In the genomic region with DNA sequence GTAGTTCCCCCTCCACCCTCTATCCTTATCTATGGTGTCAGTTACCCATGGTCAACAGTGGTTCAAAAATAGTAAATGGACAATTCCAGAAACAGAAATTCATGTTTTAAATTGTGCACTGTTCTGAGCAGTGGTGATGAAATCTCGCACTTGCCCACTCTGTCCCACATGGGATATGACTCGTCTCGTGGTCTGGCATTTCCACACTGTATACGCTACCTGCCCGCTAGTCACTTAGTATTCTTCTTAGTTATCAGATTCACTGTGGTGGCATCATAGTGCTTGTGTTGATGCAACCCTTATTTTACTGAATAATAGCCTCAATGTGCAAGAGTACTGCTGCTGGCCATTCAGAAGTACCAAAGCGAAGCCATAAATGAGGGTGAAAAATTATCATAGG, we compare ENCODE assay signal across 21 cellular contexts.
DNase-seq lines count a peak whose midpoint lies in the region; ATAC-seq and TF ChIP-seq lines count a peak whose summit lies in the region.
"Had no signal": no experiment of that assay in that cellular context is flagged by ENCODE, and none has a peak within 500 bp of the region (broad histone marks: within the 10 kb centered on the region; RNA-seq: fewer than 3 reads in every experiment).

No MANE protein-coding gene starts in this region.

- H3K27ac Mint-ChIP-seq in activated naive CD4-positive, alpha-beta T cell treated with anti-CD3 and anti-CD28 coated beads, Interleukin-2, amount 50 U/mL, for 72 hours: no peak overlapping the region
- H3K27ac Mint-ChIP-seq: naive thymus-derived CD4-positive, alpha-beta T cell; stimulated activated naive CD8-positive, alpha-beta T cell treated with anti-CD3 and anti-CD28 coated beads, Interleukin-15, Interleukin-2, amounts not matched to agents 100 ng/mL and 50 ng/mL, for 24 hours; T-helper 17 cell had no signal

- TF ChIP-seq CTCF in astrocyte of the spinal cord (IDR thresholded peaks at IDR 0.05; ENCODE audit: low read depth, low read length): no peak

- H3K9me3 Mint-ChIP-seq in activated naive CD4-positive, alpha-beta T cell treated with anti-CD3 and anti-CD28 coated beads, Interleukin-2, amount 50 U/mL, for 72 hours: no peaks in the 10 kb centered on the region

- ATAC-seq in activated naive CD4-positive, alpha-beta T cell treated with anti-CD3 and anti-CD28 coated beads, Interleukin-2, amount 50 U/mL, for 72 hours: peak; percentile 57 to 65
- ATAC-seq in GM19463 (IDR thresholded peaks at IDR 0.05; ENCODE audit: unreplicated experiment): no peak
- ATAC-seq in HG03108 (IDR thresholded peaks at IDR 0.05; ENCODE audit: unreplicated experiment): no peak
- ATAC-seq: GM12878; naive thymus-derived CD4-positive, alpha-beta T cell; T-helper 17 cell had no signal

- no peaks in the 10 kb centered on the region for H3K36me3 ChIP-seq in MG63

- in situ Hi-C loops in astrocyte of the spinal cord (cut with HindIII; ENCODE audit: low sequenced_read_pairs): no loop called here

- H3K36me3 Mint-ChIP-seq in activated naive CD4-positive, alpha-beta T cell treated with anti-CD3 and anti-CD28 coated beads, Interleukin-2, amount 50 U/mL, for 72 hours: no peaks in the 10 kb centered on the region
- H3K36me3 Mint-ChIP-seq: naive thymus-derived CD4-positive, alpha-beta T cell had no signal

- DNase-seq in activated naive CD4-positive, alpha-beta T cell treated with anti-CD3 and anti-CD28 coated beads, Interleukin-2, amount 50 U/mL, for 72 hours (ENCODE audit: low spot score in 2 of 2): no peak
- no peak for DNase-seq in activated naive CD4-positive, alpha-beta T cell (lab: John Stamatoyannopoulos, UW)
- DNase-seq in MG63 (peak; percentile 4), astrocyte of the spinal cord (ENCODE audit: low read depth, low spot score) (peak; percentile 45), NCI-H1436 treated with DMSO at 0.1 percent for 48 hours (lab: John Stamatoyannopoulos, UW) (no peak)
- peak; percentile 30 for DNase-seq in stimulated activated CD8-positive, alpha-beta memory T cell treated with anti-CD3 and anti-CD28 coated beads, Interleukin-4, amount 100 ng/mL, for 48 hours
- DNase-seq: effector memory CD4-positive, alpha-beta T cell; glutamatergic neuron; GOT3; KBM-7; naive thymus-derived CD4-positive, alpha-beta T cell; NCI-H1092 treated with DMSO at 0.1 percent for 48 hours; NCI-H2081 treated with DMSO at 0.1 percent for 48 hours; NCI-H510A; posterior cingulate gyrus; T-helper 17 cell; trophoblast cell had no signal

- H3K27me3 ChIP-seq in MG63: no peaks in the 10 kb centered on the region

- H3K4me3 ChIP-seq in MG63 (no peak overlapping the region), astrocyte of the spinal cord (ENCODE audit: low read depth, low read length) (no peak overlapping the region)
- H3K4me3 ChIP-seq: GM12878 had no signal

- no peaks in the 10 kb centered on the region for H3K9me3 ChIP-seq in MG63

Comparison
In these comparisons a context has a peak if more than half of its experiments do, and no peak if none do; other contexts are left out.
1. ATAC-seq: peak in activated naive CD4-positive, alpha-beta T cell treated with anti-CD3 and anti-CD28 coated beads, Interleukin-2, amount 50 U/mL, for 72 hours (2 of 2); none in GM19463 (single experiment) and HG03108 (single experiment).
2. DNase-seq: peak in MG63 (single experiment), astrocyte of the spinal cord (single experiment) and stimulated activated CD8-positive, alpha-beta memory T cell treated with anti-CD3 and anti-CD28 coated beads, Interleukin-4, amount 100 ng/mL, for 48 hours (single experiment); none in activated naive CD4-positive, alpha-beta T cell treated with anti-CD3 and anti-CD28 coated beads, Interleukin-2, amount 50 U/mL, for 72 hours (0 of 2), activated naive CD4-positive, alpha-beta T cell (0 of 4) and NCI-H1436 treated with DMSO at 0.1 percent for 48 hours (single experiment).